Comparison of ENCODE assay signal across 30 cellular contexts in genomic region chr6:39908838-39909583, GRCh38.
"Had no signal": no experiment of that assay in that cellular context is flagged by ENCODE, and none has a peak within 500 bp of the region (broad histone marks: within the 10 kb centered on the region; RNA-seq: fewer than 3 reads in every experiment).

No MANE protein-coding gene starts in this region.

- H3K27me3 ChIP-seq: ascending aorta, breast epithelium, cardiac muscle cell, dorsolateral prefrontal cortex, esophagus muscularis mucosa, foreskin keratinocyte, gastrocnemius medialis, heart left ventricle had no signal

- DNase-seq: activated B cell treated with CpG ODN at 0.5 μM for 24 hours; activated CD4-positive, alpha-beta T cell treated with anti-CD3 and anti-CD28 coated beads for 48 hours; activated CD4-positive, alpha-beta T cell treated with anti-CD3 and anti-CD28 coated beads, Interleukin-2, amount 50 U/mL, for 1 hour; activated CD4-positive, alpha-beta T cell treated with anti-CD3 and anti-CD28 coated beads, Interleukin-2, amount 50 U/mL, for 48 hours; activated CD8-positive, alpha-beta memory T cell treated with anti-CD3 and anti-CD28 coated beads for 24 hours; activated CD8-positive, alpha-beta T cell treated with anti-CD3 and anti-CD28 coated beads for 36 hours; activated gamma-delta T cell; activated naive CD4-positive, alpha-beta T cell; activated naive CD4-positive, alpha-beta T cell treated with anti-CD3 and anti-CD28 coated beads, Interleukin-2, amount 10 ng/mL, durations not matched to agents 7 days and 5 days; activated naive CD8-positive, alpha-beta T cell treated with anti-CD3 and anti-CD28 coated beads, Interleukin-2, amount 10 ng/mL, durations not matched to agents 7 days and 5 days; activated T-cell treated with anti-CD3 and anti-CD28 coated beads, Interleukin-2, amount 50 U/mL, for 4 hours; effector memory CD4-positive, alpha-beta T cell; endodermal cell; erythroblast; foreskin keratinocyte; gastrocnemius medialis; glutamatergic neuron; heart left ventricle; T-cell; T1000; WERI-Rb-1 had no signal

- H3K4me3 ChIP-seq: ascending aorta, breast epithelium, cardiac muscle cell, coronary artery, dorsolateral prefrontal cortex, esophagus muscularis mucosa, gastrocnemius medialis, heart left ventricle had no signal

- H3K27ac ChIP-seq: ascending aorta, breast epithelium, cardiac muscle cell, coronary artery, esophagus muscularis mucosa, foreskin keratinocyte, gastrocnemius medialis, heart left ventricle, WERI-Rb-1 had no signal

- H3K9me3 ChIP-seq: ascending aorta, breast epithelium, esophagus muscularis mucosa, gastrocnemius medialis, heart left ventricle had no signal

- H3K4me1 ChIP-seq: ascending aorta, breast epithelium, foreskin keratinocyte, gastrocnemius medialis, heart left ventricle had no signal

- H3K36me3 ChIP-seq: breast epithelium, cardiac muscle cell had no signal

- ATAC-seq: activated CD4-positive, CD25-positive, alpha-beta regulatory T cell treated with anti-CD3 and anti-CD28 coated beads, Interleukin-2, amount 50 U/mL, for 24 hours; activated CD8-positive, alpha-beta T cell treated with anti-CD3 and anti-CD28 coated beads for 36 hours; activated naive CD4-positive, alpha-beta T cell treated with anti-CD3 and anti-CD28 coated beads, Interleukin-2, amount 50 U/mL, for 72 hours; activated T-helper 17 cell treated with anti-CD3 and anti-CD28 coated beads, Interleukin-2, amount 50 U/mL, for 72 hours; foreskin keratinocyte; gastrocnemius medialis; heart left ventricle; T-cell had no signal
